ENCODE assay signal across 10 cellular contexts in the genomic region with DNA sequence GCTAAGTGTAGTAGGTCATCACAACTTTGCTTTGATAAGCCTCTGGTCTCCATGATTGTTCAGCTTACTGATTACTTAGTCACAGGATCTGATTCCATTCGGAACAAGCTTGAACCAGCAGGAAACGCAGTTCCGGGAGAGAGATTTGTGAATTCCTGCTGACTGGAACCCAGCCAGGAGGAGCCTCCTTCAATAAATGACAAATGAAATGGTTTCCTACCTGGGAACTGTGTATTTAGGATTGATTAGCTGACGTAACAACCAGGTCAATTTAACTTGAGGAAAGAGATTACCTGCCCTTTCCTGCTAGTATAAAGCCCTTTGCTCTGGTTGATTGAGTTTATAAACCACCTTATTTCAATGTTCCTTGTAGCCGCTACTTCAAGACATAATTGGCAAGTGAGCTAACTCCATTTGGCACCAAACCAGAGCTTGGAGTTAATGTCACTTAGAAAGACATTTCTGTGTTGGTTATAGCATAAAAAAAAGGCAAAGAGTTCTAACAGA. TPM values are rescaled to one million over a fixed set of nuclear protein-coding genes. Genes with fewer than 3 reads are reported as not detected.
DNase-seq lines count a peak whose midpoint lies in the region; ATAC-seq, FAIRE-seq and TF ChIP-seq lines count a peak whose summit lies in the region.
"Had no signal": no experiment of that assay in that cellular context is flagged by ENCODE, and none has a peak within 500 bp of the region (broad histone marks: within the 10 kb centered on the region; RNA-seq: fewer than 3 reads in every experiment).

No MANE protein-coding gene starts in this region.

- POLR2A ChIA-PET in HepG2 (lab: Yijun Ruan, JAX), result interaction anchor here (0.8 kb wide), 1 partner anchor 145 kb away, joined by 5 read pairs; no protein-coding TSS in a partner anchor

- TF ChIP-seq POLR2A in HepG2 (IDR thresholded peaks at IDR 0.05; ENCODE audit: insufficient read depth in 1 of 2, low read depth in 2 of 2, low read length in 2 of 2), result no peak

- in situ Hi-C loops in HepG2 (cut with HindIII; ENCODE audit: extremely low pct_ligation_motif_present, low pct_unique_long_range_greater_than_20kb), result no loop called here

- peaks cover 3 to 33% of the 10 kb centered on the region in 2 experiments for H3K36me3 ChIP-seq in HepG2 (replicated peaks in 1 of 2; ENCODE audit: control insufficient read depth in 1 of 2, insufficient read depth in 2 of 2, low read length in 2 of 2)

- H3K27me3 ChIP-seq in HepG2 (ENCODE audit: control insufficient read depth in 1 of 2, insufficient read depth in 2 of 2, low read length in 2 of 2), result no peaks in the 10 kb centered on the region
- H3K27me3 ChIP-seq: BLaER1 treated with 17β-estradiol and CSF1 and Interleukin-3, amounts not matched to agents 10 nM and 100 nM; MG63 had no signal

- H3K79me2 ChIP-seq in HepG2 (ENCODE audit: insufficient read depth, low read length), result no peaks in the 10 kb centered on the region

- ATAC-seq in HepG2 (no peak), GM19035 (IDR thresholded peaks at IDR 0.05; ENCODE audit: unreplicated experiment) (no peak), HG02884 (IDR thresholded peaks at IDR 0.05; ENCODE audit: unreplicated experiment) (no peak)

- DNase-seq in NCI-H2029 treated with DMSO at 0.1 percent for 48 hours (lab: John Stamatoyannopoulos, UW), result peak; percentile 43
- DNase-seq in cardiac fibroblast (ENCODE audit: low read depth in 2 of 2), result peak; percentile 70 to 83
- no peak for DNase-seq in HepG2 (ENCODE audit: low spot score)
- no peak for DNase-seq in Ammon's horn (ENCODE audit: low spot score)
- no peak for DNase-seq in mesenteric fat pad (ENCODE audit: low spot score)
- DNase-seq: MG63 had no signal

- BruUV-seq in HepG2 (replicated peaks; lab: Mats Ljungman, UMichigan), result TSS peak; percentile 19

- no peaks in the 10 kb centered on the region for H3K4me1 ChIP-seq in HepG2 (ENCODE audit: insufficient read depth, low read length)

- H4K20me1 ChIP-seq in HepG2 (ENCODE audit: insufficient read depth, low read length), result no peaks in the 10 kb centered on the region
- H4K20me1 ChIP-seq: BLaER1 treated with 17β-estradiol and CSF1 and Interleukin-3, amounts not matched to agents 10 nM and 100 nM had no signal

- no peak for FAIRE-seq in HepG2 (lab: Jason Lieb, UNC)

- H3K27ac ChIP-seq in C4-2B (peak overlapping the region; percentile 34), HepG2 (ENCODE audit: extremely low read length, insufficient read depth, low read length) (no peak overlapping the region)
- H3K27ac ChIP-seq: BLaER1 treated with 17β-estradiol and CSF1 and Interleukin-3, amounts not matched to agents 10 nM and 100 nM had no signal

- no peak overlapping the region for H2AFZ ChIP-seq in HepG2 (ENCODE audit: low read length)

- H3K9ac ChIP-seq in HepG2 (ENCODE audit: insufficient read depth, low read depth, low read length), result no peak overlapping the region
- H3K9ac ChIP-seq: BLaER1 treated with 17β-estradiol and CSF1 and Interleukin-3, amounts not matched to agents 10 nM and 100 nM had no signal

- TF ChIP-seq CTCF in C4-2B (conservative IDR thresholded peaks at IDR 0.05) (no peak), cardiac fibroblast (IDR thresholded peaks at IDR 0.05; ENCODE audit: low read depth, low read length) (no peak), HepG2 (CRISPR knock-in tag; IDR thresholded peaks at IDR 0.05) (no peak)

- intact Hi-C loops in HepG2 (cut with micrococcal nuclease; ENCODE audit: unreplicated experiment), result no loop called here

- TF ChIP-seq EP300 in HepG2 (IDR thresholded peaks at IDR 0.05; ENCODE audit: low read depth in 2 of 2, low read length in 2 of 2) (no peak), HepG2 (CRISPR knock-in tag; IDR thresholded peaks at IDR 0.05; ENCODE audit: borderline replicate concordance) (no peak)

- H3K4me3 ChIP-seq in cardiac fibroblast (replicated peaks in 1 of 2; ENCODE audit: low read depth in 2 of 2, low read length in 2 of 2), result no peak overlapping the region
- no peak overlapping the region for H3K4me3 ChIP-seq in HepG2 (replicated peaks in 1 of 3; ENCODE audit: insufficient read depth in 1 of 3, low read depth in 2 of 3, low read length in 3 of 3)
- H3K4me3 ChIP-seq: BLaER1 treated with 17β-estradiol and CSF1 and Interleukin-3, amounts not matched to agents 10 nM and 100 nM; MG63 had no signal

- no peak overlapping the region for H3K4me2 ChIP-seq in HepG2 (ENCODE audit: low read depth, low read length)
- H3K4me2 ChIP-seq: BLaER1 treated with 17β-estradiol and CSF1 and Interleukin-3, amounts not matched to agents 10 nM and 100 nM had no signal

- H3K9me3 ChIP-seq in HepG2 (ENCODE audit: low read length), result no peaks in the 10 kb centered on the region
- H3K9me3 ChIP-seq: BLaER1 treated with 17β-estradiol and CSF1 and Interleukin-3, amounts not matched to agents 10 nM and 100 nM; MG63 had no signal

- WGBS in HepG2 (ENCODE audit: low lambda C conversion rate), result 96% methylated on average over 5 of the region's 5 CpGs

- no peak for TF ChIP-seq RAD21 in HepG2 (CRISPR knock-in tag; IDR thresholded peaks at IDR 0.05)

- CTCF ChIA-PET in HepG2 (lab: Yijun Ruan, JAX; ENCODE audit: low intra/inter-chr PET ratio, low total read pairs), result no interaction called here

TF ChIP-seq in HepG2, 621 proteins besides CTCF, POLR2A, EP300 and RAD21:
- TF ChIP-seq ZNF44 (CRISPR knock-in tag; IDR thresholded peaks at IDR 0.05), result no peak
- TF ChIP-seq ATRX (CRISPR knock-in tag; IDR thresholded peaks at IDR 0.05; ENCODE audit: borderline replicate concordance), result no peak
- TF ChIP-seq KDM5A (IDR thresholded peaks at IDR 0.05; ENCODE audit: borderline replicate concordance, low read length), result no peak
- no peak for TF ChIP-seq HMGA1 (CRISPR knock-in tag; conservative IDR thresholded peaks at IDR 0.05)
- no peak for TF ChIP-seq ZNF629 (CRISPR knock-in tag; conservative IDR thresholded peaks at IDR 0.05)
- no peak for TF ChIP-seq ZNF589 (CRISPR knock-in tag; conservative IDR thresholded peaks at IDR 0.05)
- no peak for TF ChIP-seq ZNF333 (CRISPR knock-in tag; IDR thresholded peaks at IDR 0.05; ENCODE audit: borderline replicate concordance)
- TF ChIP-seq ATF7-NPFF (CRISPR knock-in tag; IDR thresholded peaks at IDR 0.05; ENCODE audit: low read depth), result no peak
- no peak for TF ChIP-seq MYNN (CRISPR knock-in tag; IDR thresholded peaks at IDR 0.05; ENCODE audit: low read depth)
- TF ChIP-seq SP4 (CRISPR knock-in tag; IDR thresholded peaks at IDR 0.05), result no peak
- no peak for TF ChIP-seq ESRRA (CRISPR knock-in tag; IDR thresholded peaks at IDR 0.05; ENCODE audit: low read depth)
- no peak for TF ChIP-seq ZNF337 (CRISPR knock-in tag; IDR thresholded peaks at IDR 0.05; ENCODE audit: borderline replicate concordance, low read depth)
- TF ChIP-seq, protein P1, sequence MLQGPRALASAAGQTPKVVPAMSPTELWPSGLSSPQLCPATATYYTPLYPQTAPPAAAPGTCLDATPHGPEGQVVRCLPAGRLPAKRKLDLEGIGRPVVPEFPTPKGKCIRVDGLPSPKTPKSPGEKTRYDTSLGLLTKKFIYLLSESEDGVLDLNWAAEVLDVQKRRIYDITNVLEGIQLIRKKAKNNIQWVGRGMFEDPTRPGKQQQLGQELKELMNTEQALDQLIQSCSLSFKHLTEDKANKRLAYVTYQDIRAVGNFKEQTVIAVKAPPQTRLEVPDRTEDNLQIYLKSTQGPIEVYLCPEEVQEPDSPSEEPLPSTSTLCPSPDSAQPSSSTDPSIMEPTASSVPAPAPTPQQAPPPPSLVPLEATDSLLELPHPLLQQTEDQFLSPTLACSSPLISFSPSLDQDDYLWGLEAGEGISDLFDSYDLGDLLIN (CRISPR knock-in tag; IDR thresholded peaks at IDR 0.05; ENCODE audit: borderline replicate concordance), result no peak

RNA-seq across cellular contexts. Expression of a gene that starts 35.1 kb away (rescaled TPM):
- total RNA-seq in HepG2 (2016; rRNA removed; fragmentation: Illumina TruSeq; extraction: Trizol), result 0.07 and 0.13 TPM in 2 replicates
- not detected in 2 replicates for total RNA-seq in HepG2 (2016; cell fraction: cytosol; rRNA removed; fragmentation: Illumina TruSeq; extraction: Trizol; ENCODE audit: low read depth)
- total RNA-seq in HepG2 (2016; cell fraction: insoluble cytoplasmic fraction; rRNA removed; fragmentation: Illumina TruSeq; extraction: Trizol), result 0.06 and 0.09 TPM in 2 replicates
- not detected in 2 replicates for total RNA-seq in HepG2 (2016; cell fraction: membrane; rRNA removed; fragmentation: Illumina TruSeq; extraction: Trizol)
- total RNA-seq in HepG2 (2016; cell fraction: nucleus; rRNA removed; fragmentation: Illumina TruSeq; extraction: Trizol), result not detected in 2 replicates
- polyA plus RNA-seq in HepG2 (2011; rRNA removed), result 0.01 and 0.03 TPM in 2 replicates
- polyA plus RNA-seq in HepG2 (2011; cell fraction: cytosol; rRNA removed), result 0.04 TPM in 1 of 2 replicates, not detected in the other
- 0.05 and 0.23 TPM in 2 replicates for polyA plus RNA-seq in HepG2 (2011; cell fraction: nucleus; rRNA removed)
- polyA plus RNA-seq in HepG2 (2012), result 0.08 TPM in 1 of 2 replicates, not detected in the other
- not detected in 2 replicates for polyA plus RNA-seq in HepG2 (2016; cell fraction: cytosol; fragmentation: Illumina TruSeq; extraction: Trizol; ENCODE audit: low read depth)
- polyA plus RNA-seq in HepG2 (2016; cell fraction: insoluble cytoplasmic fraction; fragmentation: Illumina TruSeq; extraction: Trizol; ENCODE audit: low read depth), result not detected in 2 replicates
- 0.32 TPM in 1 of 2 replicates, not detected in the other for polyA plus RNA-seq in HepG2 (2016; cell fraction: membrane; fragmentation: Illumina TruSeq; extraction: Trizol; ENCODE audit: low read depth)
- polyA plus RNA-seq in HepG2 (2016; cell fraction: nucleus; fragmentation: Illumina TruSeq; extraction: Trizol; ENCODE audit: insufficient read depth, low read depth), result 0.48 TPM in 1 of 2 replicates, not detected in the other
- polyA minus RNA-seq in HepG2 (2011; rRNA and poly(A)+ RNA removed; ENCODE audit: low replicate concordance), result not detected in 2 replicates
- not detected in 2 replicates for polyA minus RNA-seq in HepG2 (2011; cell fraction: cytosol; rRNA and poly(A)+ RNA removed)
- not detected in 2 replicates for polyA minus RNA-seq in HepG2 (2011; cell fraction: nucleus; rRNA and poly(A)+ RNA removed)
- total RNA-seq in mesenteric fat pad, result 0.19 TPM

Comparison
In these comparisons a context has a peak if more than half of its experiments do, and no peak if none do; other contexts are left out.
1. DNase-seq: peak in NCI-H2029 treated with DMSO at 0.1 percent for 48 hours (single experiment) and cardiac fibroblast (2 of 2); none in HepG2 (single experiment), Ammon's horn (single experiment) and mesenteric fat pad (single experiment).